Comparison of ENCODE assay signal across 13 cellular contexts in the genomic region with DNA sequence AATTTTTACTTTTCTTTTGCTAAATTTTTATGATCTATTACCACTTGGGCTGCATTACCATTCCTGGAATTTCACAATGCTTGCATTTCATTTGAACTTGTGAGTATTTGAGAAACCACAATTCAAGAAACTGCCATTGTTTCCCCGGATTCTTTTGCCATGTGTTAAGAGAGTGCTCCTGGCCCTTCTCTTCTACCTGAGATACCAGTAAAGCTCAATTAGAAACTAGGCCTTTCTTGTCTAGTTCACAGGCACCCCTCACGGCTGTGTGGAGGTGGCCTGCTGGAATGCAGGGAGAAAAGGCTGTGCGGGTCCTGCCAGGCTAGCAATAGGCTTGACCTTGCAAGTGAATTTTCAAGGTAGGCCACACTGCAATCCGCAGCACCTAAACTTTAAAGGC. TPM values are rescaled to one million over a fixed set of nuclear protein-coding genes. Genes with fewer than 3 reads are reported as not detected.
A peak's percentile ranks its signal among the peaks of the same experiment; 100 is the strongest.
DNase-seq lines count a peak whose midpoint lies in the region; ATAC-seq and TF ChIP-seq lines count a peak whose summit lies in the region.
"Had no signal": no experiment of that assay in that cellular context is flagged by ENCODE, and none has a peak within 500 bp of the region (broad histone marks: within the 10 kb centered on the region; RNA-seq: fewer than 3 reads in every experiment).

No MANE protein-coding gene starts in this region.

- no peaks in the 10 kb centered on the region for H3K27me3 ChIP-seq in tibial nerve

- WGBS in tibial nerve, 2 donors = 34 to 44% methylated on average over 4 of the region's 4 CpGs

- no peaks in the 10 kb centered on the region for H3K9me3 ChIP-seq in tibial nerve

- TF ChIP-seq CTCF in tibial nerve (IDR thresholded peaks at IDR 0.05) = no peak

- H3K4me1 ChIP-seq in tibial nerve = peaks cover 0 to 93% (median 46%) of the 10 kb centered on the region in 4 donors

- ATAC-seq in esophagus mucosa = no peak
- ATAC-seq: activated CD4-positive, alpha-beta T cell treated with anti-CD3 and anti-CD28 coated beads for 36 hours had no signal

- H3K27ac ChIP-seq in cingulate gyrus (ENCODE audit: low read depth, low read length) (peak overlapping the region; percentile 88), tibial nerve (peak overlapping the region in 3 of 4 donors; percentile 10 to 73 (median 70))
- H3K27ac ChIP-seq: HL-60 had no signal

- TF ChIP-seq POLR2A in tibial nerve (IDR thresholded peaks at IDR 0.05) = no peak

- no peak overlapping the region for H3K4me3 ChIP-seq in tibial nerve

- no peaks in the 10 kb centered on the region for H3K36me3 ChIP-seq in tibial nerve

- no peak for TF ChIP-seq EP300 in tibial nerve (IDR thresholded peaks at IDR 0.05)

- DNase-seq in LHCN-M2 (ENCODE audit: low read depth) = peak; percentile 49
- DNase-seq in islet precursor cell = peak; percentile 97
- DNase-seq in tibial nerve (ENCODE audit: low spot score in 2 of 2) = no peak
- DNase-seq in putamen (ENCODE audit: low spot score) = no peak
- DNase-seq in T-helper 1 cell = no peak
- DNase-seq: activated CD4-positive, alpha-beta T cell treated with anti-CD3 and anti-CD28 coated beads for 36 hours; activated naive CD8-positive, alpha-beta T cell treated with anti-CD3 and anti-CD28 coated beads, Interleukin-2, amount 10 ng/mL, durations not matched to agents 7 days and 5 days; DND-41; NCI-H1436 treated with DMSO at 0.1 percent for 48 hours; nucleus accumbens had no signal

RNA-seq across cellular contexts. Expression of gene ZEB2, which starts 40.8 kb away (rescaled TPM):
- 52.9 and 56.7 TPM in 2 replicates for total RNA-seq in LHCN-M2 (2014; rRNA removed)
- 27.1 TPM for polyA plus RNA-seq in LHCN-M2 (2012)
- total RNA-seq in tibial nerve = 100 to 1,000 TPM; 148 to 290 (median 218) TPM
- 6.5 TPM for total RNA-seq in esophagus mucosa

Comparison
In these comparisons a context has a peak if more than half of its experiments do, and no peak if none do; other contexts are left out.
1. DNase-seq: peak in LHCN-M2 (single experiment) and islet precursor cell (single experiment); none in tibial nerve (0 of 2), putamen (single experiment) and T-helper 1 cell (0 of 5).